ENCODE assay signal across 1 cellular context in the genomic region with DNA sequence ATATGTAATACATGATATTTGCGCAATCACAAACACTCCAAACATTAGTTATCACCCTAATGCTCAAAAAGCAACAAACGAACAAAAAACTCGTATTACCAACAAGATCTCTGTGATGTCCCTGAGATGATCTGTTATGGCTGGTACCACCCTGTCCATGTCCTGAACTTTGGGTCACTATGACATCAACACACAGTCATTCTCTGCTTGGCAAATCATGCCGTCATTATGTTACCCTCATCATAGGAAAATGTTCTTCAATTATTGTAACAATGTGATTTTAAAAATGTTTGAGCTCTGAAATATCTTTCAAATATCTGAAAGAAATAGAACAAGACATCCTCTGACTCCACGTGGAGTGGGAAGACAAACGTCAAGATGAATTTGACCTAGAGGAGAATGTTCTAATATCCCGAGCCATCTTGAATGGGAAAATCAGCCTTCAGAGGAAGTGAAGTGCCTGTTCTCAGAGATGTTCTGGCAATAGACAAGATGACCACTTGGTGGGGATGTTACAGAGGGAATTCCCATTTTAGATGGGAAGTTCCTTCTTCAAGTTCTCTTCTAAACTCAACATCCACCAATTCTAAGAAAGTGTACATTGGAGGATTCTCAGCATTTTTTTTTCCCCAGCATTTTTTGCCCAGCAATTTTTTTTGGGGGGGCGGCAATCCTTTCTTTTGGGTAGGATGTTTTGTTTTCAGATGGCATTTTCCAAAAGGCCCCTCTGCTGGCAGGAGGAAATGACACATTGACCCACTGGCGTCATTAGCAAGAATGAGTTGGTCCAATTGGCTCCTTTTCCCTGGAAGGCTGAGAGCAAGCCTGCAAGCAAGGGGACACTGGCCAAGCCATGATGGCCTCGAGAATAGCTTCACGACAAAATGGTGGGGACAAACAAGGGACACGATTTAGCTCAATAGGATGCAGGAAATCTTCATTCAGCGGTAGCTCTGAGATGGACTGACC.
A peak's percentile ranks its signal among the peaks of the same experiment; 100 is the strongest.
TF ChIP-seq lines count a peak whose summit lies in the region.

No MANE protein-coding gene starts in this region.

TF ChIP-seq in HepG2, 621 proteins besides CTCF, POLR2A, EP300 and RAD21 (continued from another document and continues in another):
- TF ChIP-seq, protein P1, sequence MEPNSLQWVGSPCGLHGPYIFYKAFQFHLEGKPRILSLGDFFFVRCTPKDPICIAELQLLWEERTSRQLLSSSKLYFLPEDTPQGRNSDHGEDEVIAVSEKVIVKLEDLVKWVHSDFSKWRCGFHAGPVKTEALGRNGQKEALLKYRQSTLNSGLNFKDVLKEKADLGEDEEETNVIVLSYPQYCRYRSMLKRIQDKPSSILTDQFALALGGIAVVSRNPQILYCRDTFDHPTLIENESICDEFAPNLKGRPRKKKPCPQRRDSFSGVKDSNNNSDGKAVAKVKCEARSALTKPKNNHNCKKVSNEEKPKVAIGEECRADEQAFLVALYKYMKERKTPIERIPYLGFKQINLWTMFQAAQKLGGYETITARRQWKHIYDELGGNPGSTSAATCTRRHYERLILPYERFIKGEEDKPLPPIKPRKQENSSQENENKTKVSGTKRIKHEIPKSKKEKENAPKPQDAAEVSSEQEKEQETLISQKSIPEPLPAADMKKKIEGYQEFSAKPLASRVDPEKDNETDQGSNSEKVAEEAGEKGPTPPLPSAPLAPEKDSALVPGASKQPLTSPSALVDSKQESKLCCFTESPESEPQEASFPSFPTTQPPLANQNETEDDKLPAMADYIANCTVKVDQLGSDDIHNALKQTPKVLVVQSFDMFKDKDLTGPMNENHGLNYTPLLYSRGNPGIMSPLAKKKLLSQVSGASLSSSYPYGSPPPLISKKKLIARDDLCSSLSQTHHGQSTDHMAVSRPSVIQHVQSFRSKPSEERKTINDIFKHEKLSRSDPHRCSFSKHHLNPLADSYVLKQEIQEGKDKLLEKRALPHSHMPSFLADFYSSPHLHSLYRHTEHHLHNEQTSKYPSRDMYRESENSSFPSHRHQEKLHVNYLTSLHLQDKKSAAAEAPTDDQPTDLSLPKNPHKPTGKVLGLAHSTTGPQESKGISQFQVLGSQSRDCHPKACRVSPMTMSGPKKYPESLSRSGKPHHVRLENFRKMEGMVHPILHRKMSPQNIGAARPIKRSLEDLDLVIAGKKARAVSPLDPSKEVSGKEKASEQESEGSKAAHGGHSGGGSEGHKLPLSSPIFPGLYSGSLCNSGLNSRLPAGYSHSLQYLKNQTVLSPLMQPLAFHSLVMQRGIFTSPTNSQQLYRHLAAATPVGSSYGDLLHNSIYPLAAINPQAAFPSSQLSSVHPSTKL (CRISPR knock-in tag; IDR thresholded peaks at IDR 0.05) = 0 out of 2 replicates have a peak, but pooled peaks have one; percentile 13
- TF ChIP-seq SMAD3 (CRISPR knock-in tag; IDR thresholded peaks at IDR 0.05) (0 out of 2 replicates have a peak, but pooled peaks have one; percentile 40), ZSCAN29 (CRISPR knock-in tag; conservative IDR thresholded peaks at IDR 0.05) (no peak), HDAC6 (IDR thresholded peaks at IDR 0.05; ENCODE audit: low read depth, low read length) (no peak), SOX6 (IDR thresholded peaks at IDR 0.05) (no peak), SOX6 (CRISPR knock-in tag; IDR thresholded peaks at IDR 0.05) (no peak), KAT8 (CRISPR knock-in tag; IDR thresholded peaks at IDR 0.05) (0 out of 2 replicates have a peak, but pooled peaks have one; percentile 17), KAT7 (CRISPR knock-in tag; IDR thresholded peaks at IDR 0.05; ENCODE audit: borderline replicate concordance) (no peak), SPEN (CRISPR knock-in tag; IDR thresholded peaks at IDR 0.05; ENCODE audit: low read depth) (peak; percentile 17; the same call in 1 of the 2 replicates), SKI (IDR thresholded peaks at IDR 0.05; ENCODE audit: partially characterized antibody) (no peak), FOSL2 (CRISPR knock-in tag; IDR thresholded peaks at IDR 0.05) (0 out of 2 replicates have a peak, but pooled peaks have one; percentile 2), ELF3 (CRISPR knock-in tag; IDR thresholded peaks at IDR 0.05) (peak; percentile 69), ZNF615 (CRISPR knock-in tag; IDR thresholded peaks at IDR 0.05; ENCODE audit: borderline replicate concordance) (no peak), ZNF766 (CRISPR knock-in tag; IDR thresholded peaks at IDR 0.05; ENCODE audit: borderline replicate concordance) (no peak), ELF1 (CRISPR knock-in tag; IDR thresholded peaks at IDR 0.05) (no peak), NFKB2 (CRISPR knock-in tag; IDR thresholded peaks at IDR 0.05; ENCODE audit: borderline replicate concordance) (no peak), SP140L (CRISPR knock-in tag; IDR thresholded peaks at IDR 0.05; ENCODE audit: borderline replicate concordance) (0 out of 2 replicates have a peak, but pooled peaks have one; percentile 77), ZNF124 (CRISPR knock-in tag; IDR thresholded peaks at IDR 0.05) (0 out of 2 replicates have a peak, but pooled peaks have one; percentile 46), ZMYM4 (CRISPR knock-in tag; IDR thresholded peaks at IDR 0.05) (peak; percentile 29; the same call in 1 of the 2 replicates), ZNF44 (CRISPR knock-in tag; IDR thresholded peaks at IDR 0.05) (0 out of 2 replicates have a peak, but pooled peaks have one; percentile 60), JUN (CRISPR knock-in tag; IDR thresholded peaks at IDR 0.05) (no peak), HDAC2 (CRISPR knock-in tag; IDR thresholded peaks at IDR 0.05) (no peak), ZNF30 (CRISPR knock-in tag; IDR thresholded peaks at IDR 0.05) (no peak), ZNF674 (CRISPR knock-in tag; IDR thresholded peaks at IDR 0.05; ENCODE audit: low read depth) (no peak), JDP2 (CRISPR knock-in tag; IDR thresholded peaks at IDR 0.05; ENCODE audit: borderline replicate concordance) (no peak), STAG1 (CRISPR knock-in tag; IDR thresholded peaks at IDR 0.05) (peak; percentile 97), NAIF1 (CRISPR knock-in tag; IDR thresholded peaks at IDR 0.05; ENCODE audit: borderline replicate concordance) (no peak), HNF4A (CRISPR knock-in tag; IDR thresholded peaks at IDR 0.05) (no peak), EHMT2 (IDR thresholded peaks at IDR 0.05; ENCODE audit: borderline replicate concordance, low read depth, low read length) (no peak; the same call in 1 of the 2 replicates), ZNF788 (CRISPR knock-in tag; IDR thresholded peaks at IDR 0.05; ENCODE audit: borderline replicate concordance) (no peak), IKZF1 (IDR thresholded peaks at IDR 0.05) (no peak), ESRRA (CRISPR knock-in tag; IDR thresholded peaks at IDR 0.05; ENCODE audit: low read depth) (no peak), DNMT1 (CRISPR knock-in tag; IDR thresholded peaks at IDR 0.05) (no peak), ASH2L (IDR thresholded peaks at IDR 0.05; ENCODE audit: insufficient read length, low read depth, low read length) (no peak), SOX13 (IDR thresholded peaks at IDR 0.05) (no peak), SOX13 (CRISPR knock-in tag; conservative IDR thresholded peaks at IDR 0.05 in 1 of 2, IDR thresholded peaks at IDR 0.05 in 1 of 2) (peak in 1 of 2 experiments; percentile 20; a peak in 1 of 4 replicates)
- TF ChIP-seq, protein P2, sequence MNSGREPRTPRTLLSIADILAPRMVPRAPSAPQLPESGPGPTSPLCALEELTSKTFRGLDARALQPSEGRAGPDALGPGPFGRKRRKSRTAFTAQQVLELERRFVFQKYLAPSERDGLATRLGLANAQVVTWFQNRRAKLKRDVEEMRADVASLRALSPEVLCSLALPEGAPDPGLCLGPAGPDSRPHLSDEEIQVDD (CRISPR knock-in tag; IDR thresholded peaks at IDR 0.05; ENCODE audit: borderline replicate concordance) = no peak
- TF ChIP-seq, protein P3, sequence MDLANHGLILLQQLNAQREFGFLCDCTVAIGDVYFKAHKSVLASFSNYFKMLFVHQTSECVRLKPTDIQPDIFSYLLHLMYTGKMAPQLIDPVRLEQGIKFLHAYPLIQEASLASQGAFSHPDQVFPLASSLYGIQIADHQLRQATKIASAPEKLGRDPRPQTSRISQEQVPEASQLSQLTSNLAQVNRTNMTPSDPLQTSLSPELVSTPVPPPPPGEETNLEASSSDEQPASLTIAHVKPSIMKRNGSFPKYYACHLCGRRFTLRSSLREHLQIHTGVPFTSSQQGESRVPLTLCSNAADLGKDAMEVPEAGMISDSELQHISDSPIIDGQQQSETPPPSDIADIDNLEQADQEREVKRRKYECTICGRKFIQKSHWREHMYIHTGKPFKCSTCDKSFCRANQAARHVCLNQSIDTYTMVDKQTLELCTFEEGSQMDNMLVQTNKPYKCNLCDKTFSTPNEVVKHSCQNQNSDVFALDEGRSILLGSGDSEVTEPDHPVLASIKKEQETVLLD (CRISPR knock-in tag; IDR thresholded peaks at IDR 0.05; ENCODE audit: low read depth) = no peak
- TF ChIP-seq, protein P4, sequence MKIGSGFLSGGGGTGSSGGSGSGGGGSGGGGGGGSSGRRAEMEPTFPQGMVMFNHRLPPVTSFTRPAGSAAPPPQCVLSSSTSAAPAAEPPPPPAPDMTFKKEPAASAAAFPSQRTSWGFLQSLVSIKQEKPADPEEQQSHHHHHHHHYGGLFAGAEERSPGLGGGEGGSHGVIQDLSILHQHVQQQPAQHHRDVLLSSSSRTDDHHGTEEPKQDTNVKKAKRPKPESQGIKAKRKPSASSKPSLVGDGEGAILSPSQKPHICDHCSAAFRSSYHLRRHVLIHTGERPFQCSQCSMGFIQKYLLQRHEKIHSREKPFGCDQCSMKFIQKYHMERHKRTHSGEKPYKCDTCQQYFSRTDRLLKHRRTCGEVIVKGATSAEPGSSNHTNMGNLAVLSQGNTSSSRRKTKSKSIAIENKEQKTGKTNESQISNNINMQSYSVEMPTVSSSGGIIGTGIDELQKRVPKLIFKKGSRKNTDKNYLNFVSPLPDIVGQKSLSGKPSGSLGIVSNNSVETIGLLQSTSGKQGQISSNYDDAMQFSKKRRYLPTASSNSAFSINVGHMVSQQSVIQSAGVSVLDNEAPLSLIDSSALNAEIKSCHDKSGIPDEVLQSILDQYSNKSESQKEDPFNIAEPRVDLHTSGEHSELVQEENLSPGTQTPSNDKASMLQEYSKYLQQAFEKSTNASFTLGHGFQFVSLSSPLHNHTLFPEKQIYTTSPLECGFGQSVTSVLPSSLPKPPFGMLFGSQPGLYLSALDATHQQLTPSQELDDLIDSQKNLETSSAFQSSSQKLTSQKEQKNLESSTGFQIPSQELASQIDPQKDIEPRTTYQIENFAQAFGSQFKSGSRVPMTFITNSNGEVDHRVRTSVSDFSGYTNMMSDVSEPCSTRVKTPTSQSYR (CRISPR knock-in tag; IDR thresholded peaks at IDR 0.05; ENCODE audit: borderline replicate concordance) = no peak
- TF ChIP-seq, protein P5, sequence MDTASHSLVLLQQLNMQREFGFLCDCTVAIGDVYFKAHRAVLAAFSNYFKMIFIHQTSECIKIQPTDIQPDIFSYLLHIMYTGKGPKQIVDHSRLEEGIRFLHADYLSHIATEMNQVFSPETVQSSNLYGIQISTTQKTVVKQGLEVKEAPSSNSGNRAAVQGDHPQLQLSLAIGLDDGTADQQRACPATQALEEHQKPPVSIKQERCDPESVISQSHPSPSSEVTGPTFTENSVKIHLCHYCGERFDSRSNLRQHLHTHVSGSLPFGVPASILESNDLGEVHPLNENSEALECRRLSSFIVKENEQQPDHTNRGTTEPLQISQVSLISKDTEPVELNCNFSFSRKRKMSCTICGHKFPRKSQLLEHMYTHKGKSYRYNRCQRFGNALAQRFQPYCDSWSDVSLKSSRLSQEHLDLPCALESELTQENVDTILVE (CRISPR knock-in tag; IDR thresholded peaks at IDR 0.05) = 0 out of 2 replicates have a peak, but pooled peaks have one; percentile 53
- TF ChIP-seq, protein P6, sequence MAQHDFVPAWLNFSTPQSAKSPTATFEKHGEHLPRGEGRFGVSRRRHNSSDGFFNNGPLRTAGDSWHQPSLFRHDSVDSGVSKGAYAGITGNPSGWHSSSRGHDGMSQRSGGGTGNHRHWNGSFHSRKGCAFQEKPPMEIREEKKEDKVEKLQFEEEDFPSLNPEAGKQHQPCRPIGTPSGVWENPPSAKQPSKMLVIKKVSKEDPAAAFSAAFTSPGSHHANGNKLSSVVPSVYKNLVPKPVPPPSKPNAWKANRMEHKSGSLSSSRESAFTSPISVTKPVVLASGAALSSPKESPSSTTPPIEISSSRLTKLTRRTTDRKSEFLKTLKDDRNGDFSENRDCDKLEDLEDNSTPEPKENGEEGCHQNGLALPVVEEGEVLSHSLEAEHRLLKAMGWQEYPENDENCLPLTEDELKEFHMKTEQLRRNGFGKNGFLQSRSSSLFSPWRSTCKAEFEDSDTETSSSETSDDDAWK (CRISPR knock-in tag; IDR thresholded peaks at IDR 0.05) = no peak
- TF ChIP-seq, protein P7, sequence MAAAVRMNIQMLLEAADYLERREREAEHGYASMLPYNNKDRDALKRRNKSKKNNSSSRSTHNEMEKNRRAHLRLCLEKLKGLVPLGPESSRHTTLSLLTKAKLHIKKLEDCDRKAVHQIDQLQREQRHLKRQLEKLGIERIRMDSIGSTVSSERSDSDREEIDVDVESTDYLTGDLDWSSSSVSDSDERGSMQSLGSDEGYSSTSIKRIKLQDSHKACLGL (CRISPR knock-in tag; IDR thresholded peaks at IDR 0.05) = no peak
- TF ChIP-seq, protein P8, sequence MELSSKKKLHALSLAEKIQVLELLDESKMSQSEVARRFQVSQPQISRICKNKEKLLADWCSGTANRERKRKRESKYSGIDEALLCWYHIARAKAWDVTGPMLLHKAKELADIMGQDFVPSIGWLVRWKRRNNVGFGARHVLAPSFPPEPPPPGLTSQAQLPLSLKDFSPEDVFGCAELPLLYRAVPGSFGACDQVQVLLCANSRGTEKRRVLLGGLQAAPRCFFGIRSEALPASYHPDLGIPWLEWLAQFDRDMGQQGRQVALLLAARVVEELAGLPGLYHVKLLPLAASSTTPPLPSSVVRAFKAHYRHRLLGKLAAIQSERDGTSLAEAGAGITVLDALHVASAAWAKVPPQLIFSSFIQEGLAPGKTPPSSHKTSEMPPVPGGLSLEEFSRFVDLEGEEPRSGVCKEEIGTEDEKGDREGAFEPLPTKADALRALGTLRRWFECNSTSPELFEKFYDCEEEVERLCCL (CRISPR knock-in tag; IDR thresholded peaks at IDR 0.05; ENCODE audit: borderline replicate concordance) = no peak
- TF ChIP-seq, protein P9, sequence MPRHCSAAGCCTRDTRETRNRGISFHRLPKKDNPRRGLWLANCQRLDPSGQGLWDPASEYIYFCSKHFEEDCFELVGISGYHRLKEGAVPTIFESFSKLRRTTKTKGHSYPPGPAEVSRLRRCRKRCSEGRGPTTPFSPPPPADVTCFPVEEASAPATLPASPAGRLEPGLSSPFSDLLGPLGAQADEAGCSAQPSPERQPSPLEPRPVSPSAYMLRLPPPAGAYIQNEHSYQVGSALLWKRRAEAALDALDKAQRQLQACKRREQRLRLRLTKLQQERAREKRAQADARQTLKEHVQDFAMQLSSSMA (CRISPR knock-in tag; IDR thresholded peaks at IDR 0.05) = no peak
- TF ChIP-seq, protein P10, sequence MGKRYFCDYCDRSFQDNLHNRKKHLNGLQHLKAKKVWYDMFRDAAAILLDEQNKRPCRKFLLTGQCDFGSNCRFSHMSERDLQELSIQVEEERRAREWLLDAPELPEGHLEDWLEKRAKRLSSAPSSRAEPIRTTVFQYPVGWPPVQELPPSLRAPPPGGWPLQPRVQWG (CRISPR knock-in tag; IDR thresholded peaks at IDR 0.05; ENCODE audit: borderline replicate concordance, low read depth) = no peak
